Comparison of ENCODE assay signal across 8 cellular contexts in genomic region chr2:106248548-106249151, GRCh38. TPM values are rescaled to one million over a fixed set of nuclear protein-coding genes. Genes with fewer than 3 reads are reported as not detected.
DNase-seq lines count a peak whose midpoint lies in the region; ATAC-seq, FAIRE-seq and TF ChIP-seq lines count a peak whose summit lies in the region.
"Not testable (repeated sequence)": the region's sequence is repeated elsewhere in the genome, so short reads cannot be mapped to it uniquely, and the experiment has no call there.

No MANE protein-coding gene starts in this region.

- not testable (repeated sequence) for H3K36me3 Mint-ChIP-seq in WTC11; chondrocyte (ENCODE audit: low read depth); neural crest cell (ENCODE audit: low read depth)

- not testable (repeated sequence) for H3K36me3 ChIP-seq in upper lobe of right lung

- peak; percentile 63 for FAIRE-seq in GM12891 (lab: Jason Lieb, UNC)

- not testable (repeated sequence) for DNase-seq in GM12891 (ENCODE audit: insufficient read length, low spot score); chondrocyte (ENCODE audit: low spot score); left cardiac atrium; neural crest cell (ENCODE audit: low read depth, low spot score); upper lobe of right lung
- DNase-seq in NCI-H82 (lab: John Stamatoyannopoulos, UW) (peak; percentile 51), WTC11 (ENCODE audit: low spot score) (peak; percentile 16)

- not testable (repeated sequence) for H3K9me3 ChIP-seq in upper lobe of right lung

- POLR2A ChIA-PET in WTC11 (lab: Charles Lee), result not testable (repeated sequence)

- not testable (repeated sequence) for H3K4me3 Mint-ChIP-seq in WTC11; chondrocyte (ENCODE audit: unreplicated experiment); neural crest cell

- not testable (repeated sequence) for H3K27me3 Mint-ChIP-seq in WTC11 (ENCODE audit: low read depth); chondrocyte (ENCODE audit: low read depth); neural crest cell (ENCODE audit: low read depth)

- H3K4me3 ChIP-seq in upper lobe of right lung, result not testable (repeated sequence)

- not testable (repeated sequence) for TF ChIP-seq POLR2A in GM12891 (IDR thresholded peaks at IDR 0.05; ENCODE audit: low read depth, low read length)

- TF ChIP-seq CTCF in WTC11 (IDR thresholded peaks at IDR 0.05), result peak; percentile 40; the same call in 1 of the 2 replicates
- peak; percentile 76 for TF ChIP-seq CTCF in chondrocyte (IDR thresholded peaks at IDR 0.05)
- peak; percentile 62 for TF ChIP-seq CTCF in neural crest cell (conservative IDR thresholded peaks at IDR 0.05)
- TF ChIP-seq CTCF in upper lobe of right lung (IDR thresholded peaks at IDR 0.05), result peak; percentile 45

- intact Hi-C loops in left cardiac atrium (cut with DNase I); upper lobe of right lung (cut with DNase I): not testable (repeated sequence)

- ATAC-seq in HG03432 (IDR thresholded peaks at IDR 0.05; ENCODE audit: unreplicated experiment) (peak; percentile 67), WTC11 (peak; percentile 98), left cardiac atrium (peak; percentile 83 to 87), upper lobe of right lung (peak; percentile 97)

- not testable (repeated sequence) for H3K9me3 Mint-ChIP-seq in WTC11; chondrocyte (ENCODE audit: low read depth); neural crest cell

- H3K27ac ChIP-seq in upper lobe of right lung, result not testable (repeated sequence)

- H3K4me1 Mint-ChIP-seq in WTC11; chondrocyte (ENCODE audit: low read depth); neural crest cell: not testable (repeated sequence)

- not testable (repeated sequence) for H3K27ac Mint-ChIP-seq in WTC11; chondrocyte (ENCODE audit: unreplicated experiment); neural crest cell (ENCODE audit: unreplicated experiment)

- H3K4me1 ChIP-seq in upper lobe of right lung, result not testable (repeated sequence)

- H3K27me3 ChIP-seq in upper lobe of right lung, result not testable (repeated sequence)

- CTCF ChIA-PET in WTC11 (lab: Charles Lee), result not testable (repeated sequence)

RNA-seq across cellular contexts. Expression of gene UXS1, which starts 54.5 kb away (rescaled TPM):
- 13.3 TPM for polyA plus RNA-seq in GM12891 (2012; ENCODE audit: low read depth, missing spikeins)
- 39.2 to 44.7 TPM (median 42.6 TPM) in 3 replicates for total RNA-seq in WTC11 (2021)
- 19.7 to 36.6 TPM (median 21.1 TPM) in 3 replicates for total RNA-seq in chondrocyte
- total RNA-seq in left cardiac atrium, result 10 to 100 TPM; 25.7 to 27.6 TPM
- total RNA-seq in neural crest cell, result 50.2 and 55.4 TPM in 2 replicates
- total RNA-seq in upper lobe of right lung, result 64.8 TPM
